Comparison of ENCODE assay signal across 34 cellular contexts in the genomic region with DNA sequence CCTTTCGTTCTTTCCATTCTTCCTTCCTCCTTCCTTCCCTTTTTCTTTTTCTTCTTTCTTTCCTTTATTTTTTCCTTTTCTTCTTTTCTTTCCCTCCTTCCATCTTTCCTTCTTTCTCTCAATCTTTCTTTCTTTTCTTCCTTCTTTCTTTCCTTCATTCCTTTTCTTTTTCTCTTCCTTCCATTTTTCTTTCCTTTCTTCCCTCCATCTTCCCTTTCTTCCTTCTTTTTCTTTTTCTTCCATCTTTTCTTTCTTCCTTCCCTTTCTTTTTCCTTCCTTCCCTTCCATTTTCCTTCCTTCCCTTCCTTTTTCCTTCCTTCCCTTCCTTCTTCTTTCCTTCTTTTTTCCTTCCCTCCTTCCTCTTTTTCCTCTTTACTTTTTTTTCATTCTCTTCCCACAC.
"Had no signal": no experiment of that assay in that cellular context is flagged by ENCODE, and none has a peak within 500 bp of the region (broad histone marks: within the 10 kb centered on the region; RNA-seq: fewer than 3 reads in every experiment).

No MANE protein-coding gene starts in this region.

- H3K27me3 Mint-ChIP-seq: activated CD4-positive, alpha-beta T cell treated with anti-CD3 and anti-CD28 coated beads, Interleukin-2, amount 10 ng/mL, durations not matched to agents 7 days and 5 days had no signal

- DNase-seq: activated B cell treated with CpG ODN at 0.5 μM for 24 hours; activated CD4-positive, alpha-beta memory T cell treated with anti-CD3 and anti-CD28 coated beads for 36 hours; activated CD4-positive, alpha-beta T cell treated with anti-CD3 and anti-CD28 coated beads for 36 hours; activated CD4-positive, alpha-beta T cell treated with anti-CD3 and anti-CD28 coated beads for 48 hours; activated CD4-positive, alpha-beta T cell treated with anti-CD3 and anti-CD28 coated beads, Interleukin-2, amount 10 ng/mL, durations not matched to agents 7 days and 5 days; activated CD4-positive, alpha-beta T cell treated with anti-CD3 and anti-CD28 coated beads, Interleukin-2, amount 50 U/mL, for 4 hours; activated CD4-positive, CD25-positive, alpha-beta regulatory T cell treated with anti-CD3 and anti-CD28 coated beads, Interleukin-2, amount 50 U/mL, for 72 hours; activated CD8-positive, alpha-beta memory T cell treated with anti-CD3 and anti-CD28 coated beads, Interleukin-2, amount 50 U/mL, for 4 hours; activated CD8-positive, alpha-beta T cell treated with anti-CD3 and anti-CD28 coated beads for 36 hours; activated effector memory CD4-positive, alpha-beta T cell treated with anti-CD3 and anti-CD28 coated beads, Interleukin-2, amount 50 U/mL, for 16 hours; activated gamma-delta T cell treated with Interleukin-2 at 50 U/mL for 16 hours; activated naive CD4-positive, alpha-beta T cell; activated naive CD4-positive, alpha-beta T cell treated with anti-CD3 and anti-CD28 coated beads for 36 hours; activated naive CD4-positive, alpha-beta T cell treated with anti-CD3 and anti-CD28 coated beads, Interleukin-2, amount 50 U/mL, for 16 hours; activated naive CD8-positive, alpha-beta T cell treated with anti-CD3 and anti-CD28 coated beads for 36 hours; activated T-cell treated with anti-CD3 and anti-CD28 coated beads for 4 hours; activated T-cell treated with anti-CD3 and anti-CD28 coated beads, Interleukin-2, amount 50 U/mL, for 1 hour; activated T-cell treated with anti-CD3 and anti-CD28 coated beads, Interleukin-2, amount 50 U/mL, for 4 hours; activated T-cell treated with anti-CD3 and anti-CD28 coated beads, Interleukin-2, amount 50 U/mL, for 72 hours; adrenal gland; amniotic stem cell; aorta; body of pancreas; brain microvascular endothelial cell; central memory CD4-positive, alpha-beta T cell; T-cell; T-helper 17 cell; WERI-Rb-1 had no signal

- H3K4me1 Mint-ChIP-seq: activated B cell treated with CpG ODN at 0.5 μM for 24 hours; activated CD4-positive, alpha-beta T cell treated with anti-CD3 and anti-CD28 coated beads for 36 hours; activated CD4-positive, alpha-beta T cell treated with anti-CD3 and anti-CD28 coated beads, Interleukin-2, amount 10 ng/mL, durations not matched to agents 7 days and 5 days; activated naive CD8-positive, alpha-beta T cell treated with anti-CD3 and anti-CD28 coated beads for 36 hours; activated T-helper 17 cell treated with anti-CD3 and anti-CD28 coated beads, Interleukin-2, amount 50 U/mL, for 72 hours; T-cell; T-helper 17 cell had no signal

- H3K9me3 Mint-ChIP-seq: activated CD4-positive, alpha-beta memory T cell treated with anti-CD3 and anti-CD28 coated beads for 36 hours; activated CD8-positive, alpha-beta T cell treated with anti-CD3 and anti-CD28 coated beads for 36 hours; activated naive CD4-positive, alpha-beta T cell treated with anti-CD3 and anti-CD28 coated beads for 36 hours; activated naive CD8-positive, alpha-beta T cell treated with anti-CD3 and anti-CD28 coated beads for 36 hours; activated T-cell treated with anti-CD3 and anti-CD28 coated beads, Interleukin-2, amount 50 U/mL, for 4 hours; activated T-helper 17 cell treated with anti-CD3 and anti-CD28 coated beads, Interleukin-2, amount 50 U/mL, for 72 hours had no signal

- H3K36me3 ChIP-seq: adrenal gland, brain microvascular endothelial cell, breast epithelium, WERI-Rb-1 had no signal

- H3K27ac Mint-ChIP-seq: activated B cell treated with CpG ODN at 0.5 μM for 24 hours; activated CD4-positive, alpha-beta memory T cell treated with anti-CD3 and anti-CD28 coated beads for 36 hours; activated CD4-positive, alpha-beta T cell treated with anti-CD3 and anti-CD28 coated beads for 36 hours; activated CD4-positive, alpha-beta T cell treated with anti-CD3 and anti-CD28 coated beads, Interleukin-2, amount 10 ng/mL, durations not matched to agents 7 days and 5 days; activated CD8-positive, alpha-beta T cell treated with anti-CD3 and anti-CD28 coated beads for 36 hours; activated naive CD4-positive, alpha-beta T cell treated with anti-CD3 and anti-CD28 coated beads for 36 hours; activated naive CD4-positive, alpha-beta T cell treated with anti-CD3 and anti-CD28 coated beads, Interleukin-2, amount 50 U/mL, for 72 hours; activated naive CD8-positive, alpha-beta T cell treated with anti-CD3 and anti-CD28 coated beads for 36 hours; activated T-cell treated with anti-CD3 and anti-CD28 coated beads, Interleukin-2, amount 50 U/mL, for 72 hours; activated T-helper 1 cell treated with anti-CD3 and anti-CD28 coated beads, Interleukin-12 subunit alpha, Interleukin-12 subunit beta, Interleukin-2, Interleukin-4 antibody, amounts not matched to agents 30 ng/mL and 10 ng/mL and 1 ng/mL, durations not matched to agents 14 hours and 24 hours and 36 hours; activated T-helper 17 cell treated with anti-CD3 and anti-CD28 coated beads, Interleukin-2, amount 50 U/mL, for 72 hours; T-cell; T-helper 17 cell had no signal

- FAIRE-seq: astrocyte, TTC549 had no signal

- H3K36me3 Mint-ChIP-seq: activated CD4-positive, alpha-beta memory T cell treated with anti-CD3 and anti-CD28 coated beads for 36 hours had no signal

- ATAC-seq: activated CD4-positive, alpha-beta T cell treated with anti-CD3 and anti-CD28 coated beads for 36 hours; activated CD8-positive, alpha-beta T cell treated with anti-CD3 and anti-CD28 coated beads for 36 hours; activated naive CD4-positive, alpha-beta T cell treated with anti-CD3 and anti-CD28 coated beads, Interleukin-2, amount 50 U/mL, for 72 hours; activated T-cell treated with anti-CD3 and anti-CD28 coated beads, Interleukin-2, amount 50 U/mL, for 4 hours; activated T-cell treated with anti-CD3 and anti-CD28 coated beads, Interleukin-2, amount 50 U/mL, for 72 hours; activated T-helper 17 cell treated with anti-CD3 and anti-CD28 coated beads, Interleukin-2, amount 50 U/mL, for 72 hours; body of pancreas; T-cell; T-helper 17 cell had no signal

- H3K27ac ChIP-seq: adrenal gland, body of pancreas, brain microvascular endothelial cell, breast epithelium, WERI-Rb-1 had no signal

- H3K4me3 ChIP-seq: adrenal gland, body of pancreas, breast epithelium had no signal

- H3K9me3 ChIP-seq: adrenal gland, body of pancreas had no signal

- H3K4me3 Mint-ChIP-seq: activated B cell treated with CpG ODN at 0.5 μM for 24 hours; activated CD4-positive, alpha-beta memory T cell treated with anti-CD3 and anti-CD28 coated beads for 36 hours; activated CD4-positive, alpha-beta T cell treated with anti-CD3 and anti-CD28 coated beads for 36 hours; activated CD4-positive, alpha-beta T cell treated with anti-CD3 and anti-CD28 coated beads, Interleukin-2, amount 10 ng/mL, durations not matched to agents 7 days and 5 days; activated CD8-positive, alpha-beta T cell treated with anti-CD3 and anti-CD28 coated beads for 36 hours; activated naive CD4-positive, alpha-beta T cell treated with anti-CD3 and anti-CD28 coated beads for 36 hours; activated naive CD8-positive, alpha-beta T cell treated with anti-CD3 and anti-CD28 coated beads for 36 hours; activated T-cell treated with anti-CD3 and anti-CD28 coated beads, Interleukin-2, amount 50 U/mL, for 4 hours; activated T-cell treated with anti-CD3 and anti-CD28 coated beads, Interleukin-2, amount 50 U/mL, for 72 hours; activated T-helper 1 cell treated with anti-CD3 and anti-CD28 coated beads, Interleukin-12 subunit alpha, Interleukin-12 subunit beta, Interleukin-2, Interleukin-4 antibody, amounts not matched to agents 30 ng/mL and 10 ng/mL and 1 ng/mL, durations not matched to agents 14 hours and 24 hours and 36 hours; activated T-helper 17 cell treated with anti-CD3 and anti-CD28 coated beads, Interleukin-2, amount 50 U/mL, for 72 hours; T-cell; T-helper 17 cell had no signal

- H3K27me3 ChIP-seq: adrenal gland, body of pancreas, brain microvascular endothelial cell, breast epithelium had no signal

- H3K4me1 ChIP-seq: adrenal gland, body of pancreas, breast epithelium had no signal
